Comparison of ENCODE assay signal across 1 cellular context in genomic region chr4:73620115-73620792, GRCh38.
TF ChIP-seq lines count a peak whose summit lies in the region.

Gene RASSF6, minus strand, starts transcription at chr4:73620436. Its CDS starts 8,641 bp downstream, at chr4:73611795.

TF ChIP-seq in HEK293, 187 proteins besides CTCF, POLR2A, EP300 and RAD21 (continued from another document):
- TF ChIP-seq ZBTB11 (tag by site-specific recombination; conservative IDR thresholded peaks at IDR 0.05; ENCODE audit: low read depth) (no peak), ZNF155 (tag by site-specific recombination; IDR thresholded peaks at IDR 0.05) (no peak), ZNF211 (tag by site-specific recombination; IDR thresholded peaks at IDR 0.05; ENCODE audit: low read depth) (no peak), TRIM28 (IDR thresholded peaks at IDR 0.05; ENCODE audit: borderline replicate concordance, low read length) (peak; percentile 41; the same call in 1 of the 2 replicates), ZNF558 (tag by site-specific recombination; IDR thresholded peaks at IDR 0.05) (no peak), ZFHX2 (tag by site-specific recombination; conservative IDR thresholded peaks at IDR 0.05) (no peak), ZNF366 (tag by site-specific recombination; conservative IDR thresholded peaks at IDR 0.05) (no peak), ZNF792 (tag by site-specific recombination; IDR thresholded peaks at IDR 0.05) (no peak), ZNF169 (tag by site-specific recombination; IDR thresholded peaks at IDR 0.05) (no peak), ZNF266 (tag by site-specific recombination; IDR thresholded peaks at IDR 0.05; ENCODE audit: low read depth) (no peak), MZF1 (tag by site-specific recombination; IDR thresholded peaks at IDR 0.05; ENCODE audit: borderline replicate concordance) (no peak), ZNF585B (tag by site-specific recombination; IDR thresholded peaks at IDR 0.05) (no peak), IKZF3 (tag by site-specific recombination; IDR thresholded peaks at IDR 0.05) (peak; percentile 50; the same call in 1 of the 2 replicates), ZNF202 (tag by site-specific recombination; IDR thresholded peaks at IDR 0.05; ENCODE audit: borderline replicate concordance) (no peak), ZNF639 (tag by site-specific recombination; IDR thresholded peaks at IDR 0.05) (no peak), ZNF600 (tag by site-specific recombination; IDR thresholded peaks at IDR 0.05) (0 out of 2 replicates have a peak, but pooled peaks have one; percentile 29), ZNF248 (tag by site-specific recombination; IDR thresholded peaks at IDR 0.05) (no peak), PRDM4 (tag by site-specific recombination; IDR thresholded peaks at IDR 0.05) (no peak), KLF8 (tag by site-specific recombination; IDR thresholded peaks at IDR 0.05) (no peak), ZNF157 (tag by site-specific recombination; IDR thresholded peaks at IDR 0.05) (no peak), ZBTB26 (tag by site-specific recombination; optimal IDR thresholded peaks at IDR 0.05) (peak; percentile 8), ZNF48 (tag by site-specific recombination; IDR thresholded peaks at IDR 0.05) (no peak), ZNF629 (tag by site-specific recombination; IDR thresholded peaks at IDR 0.05) (0 out of 2 replicates have a peak, but pooled peaks have one; percentile 12), PATZ1 (tag by site-specific recombination; IDR thresholded peaks at IDR 0.05) (0 out of 2 replicates have a peak, but pooled peaks have one; percentile 50), SP2 (tag by site-specific recombination; IDR thresholded peaks at IDR 0.05) (peak; percentile 23; the same call in 1 of the 2 replicates), SCRT2 (tag by site-specific recombination; IDR thresholded peaks at IDR 0.05) (peak; percentile 60)
TF ChIP-seq in HEK293: peak in this region for 25.
